16 cellular contexts compared by ENCODE assay signal in the genomic region with DNA sequence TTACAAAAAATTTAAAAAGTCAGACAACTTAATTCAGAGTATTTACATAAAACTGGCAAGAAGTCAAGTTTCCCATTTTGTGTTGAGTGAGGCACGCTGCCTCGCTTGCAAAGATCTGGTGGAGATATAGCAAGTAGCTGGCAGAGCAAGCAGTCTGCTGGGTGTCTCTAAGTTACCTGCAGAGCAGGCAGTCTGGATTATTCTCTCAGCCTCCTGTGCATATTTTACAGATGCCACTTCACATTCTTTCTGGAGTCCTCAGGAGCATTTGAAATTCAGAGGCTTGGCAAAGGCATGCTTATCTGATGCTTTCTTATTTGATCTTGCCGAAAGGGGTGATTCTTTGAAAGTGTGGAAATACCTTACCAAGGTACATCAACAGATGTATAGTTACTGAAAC.
"Had no signal": no experiment of that assay in that cellular context is flagged by ENCODE, and none has a peak within 500 bp of the region (broad histone marks: within the 10 kb centered on the region; RNA-seq: fewer than 3 reads in every experiment).

No MANE protein-coding gene starts in this region.

- H3K36me3 ChIP-seq: spleen, transverse colon had no signal

- H3K9me3 ChIP-seq: psoas muscle, spleen, transverse colon had no signal

- H3K4me1 Mint-ChIP-seq: activated T-helper 17 cell treated with anti-CD3 and anti-CD28 coated beads, Interleukin-2, amount 50 U/mL, for 72 hours; natural killer cell; stimulated activated memory B cell treated with anti-CD40 and anti-IgM and Interleukin-4, amounts not matched to agents 10 μg/mL and 1 μg/mL and 100 μg/mL, for 72 hours; T-cell had no signal

- H3K27me3 ChIP-seq: foreskin keratinocyte, spleen, transverse colon had no signal

- H3K27ac ChIP-seq: foreskin keratinocyte, psoas muscle, spleen, transverse colon had no signal

- ATAC-seq: activated T-helper 17 cell treated with anti-CD3 and anti-CD28 coated beads, Interleukin-2, amount 50 U/mL, for 72 hours; foreskin keratinocyte; natural killer cell; psoas muscle; sciatic nerve; stimulated activated memory B cell treated with anti-CD40 and anti-IgM and Interleukin-4, amounts not matched to agents 10 μg/mL and 1 μg/mL and 100 μg/mL, for 72 hours; T-cell had no signal

- H3K36me3 Mint-ChIP-seq: stimulated activated memory B cell treated with anti-CD40 and anti-IgM and Interleukin-4, amounts not matched to agents 10 μg/mL and 1 μg/mL and 100 μg/mL, for 72 hours; T-cell had no signal

- H3K4me1 ChIP-seq: foreskin keratinocyte, psoas muscle, spleen, transverse colon had no signal

- DNase-seq: activated CD4-positive, alpha-beta T cell treated with anti-CD3 and anti-CD28 coated beads, Interleukin-2, amount 50 U/mL, for 1 hour; activated CD4-positive, CD25-positive, alpha-beta regulatory T cell; activated naive CD4-positive, alpha-beta T cell treated with anti-CD3 and anti-CD28 coated beads for 36 hours; activated T-cell treated with anti-CD3 and anti-CD28 coated beads for 4 hours; mammary epithelial cell; natural killer cell; occipital lobe; psoas muscle; spleen; stimulated activated CD4-positive, alpha-beta T cell treated with anti-CD3 and anti-CD28 coated beads, Interleukin-1b, Interleukin-23, amount 100 ng/mL, for 48 hours; T-cell; transverse colon had no signal

- H3K27me3 Mint-ChIP-seq: activated T-helper 17 cell treated with anti-CD3 and anti-CD28 coated beads, Interleukin-2, amount 50 U/mL, for 72 hours; stimulated activated memory B cell treated with anti-CD40 and anti-IgM and Interleukin-4, amounts not matched to agents 10 μg/mL and 1 μg/mL and 100 μg/mL, for 72 hours; T-cell had no signal

- H3K4me3 ChIP-seq: psoas muscle, spleen, transverse colon had no signal

- H3K27ac Mint-ChIP-seq: activated naive CD4-positive, alpha-beta T cell treated with anti-CD3 and anti-CD28 coated beads for 36 hours; activated T-helper 17 cell treated with anti-CD3 and anti-CD28 coated beads, Interleukin-2, amount 50 U/mL, for 72 hours; natural killer cell; stimulated activated memory B cell treated with anti-CD40 and anti-IgM and Interleukin-4, amounts not matched to agents 10 μg/mL and 1 μg/mL and 100 μg/mL, for 72 hours; T-cell had no signal

- H3K4me3 Mint-ChIP-seq: activated naive CD4-positive, alpha-beta T cell treated with anti-CD3 and anti-CD28 coated beads for 36 hours; activated T-helper 17 cell treated with anti-CD3 and anti-CD28 coated beads, Interleukin-2, amount 50 U/mL, for 72 hours; natural killer cell; stimulated activated memory B cell treated with anti-CD40 and anti-IgM and Interleukin-4, amounts not matched to agents 10 μg/mL and 1 μg/mL and 100 μg/mL, for 72 hours; T-cell had no signal
